9 cellular contexts compared by ENCODE assay signal in genomic region chr9:91089405-91090131, GRCh38.
DNase-seq lines count a peak whose midpoint lies in the region; ATAC-seq, FAIRE-seq and TF ChIP-seq lines count a peak whose summit lies in the region.
"Had no signal": no experiment of that assay in that cellular context is flagged by ENCODE, and none has a peak within 500 bp of the region (broad histone marks: within the 10 kb centered on the region; RNA-seq: fewer than 3 reads in every experiment).

No MANE protein-coding gene starts in this region.

- H3K27me3 ChIP-seq in K562 (ENCODE audit: control insufficient read depth in 2 of 2, insufficient read depth in 2 of 2, low read length in 2 of 2) = peaks cover 0 to 8% of the 10 kb centered on the region in 2 experiments; a peak in 1 of 5 replicates

- H3K4me2 ChIP-seq in K562 (ENCODE audit: insufficient read depth, low read length) = no peak overlapping the region

- peak; percentile 69; the same call in 2 of the 3 replicates for ATAC-seq in K562
- no peak for ATAC-seq in GM21390 (IDR thresholded peaks at IDR 0.05; ENCODE audit: unreplicated experiment)
- ATAC-seq in GM18520 (IDR thresholded peaks at IDR 0.05; ENCODE audit: unreplicated experiment) = no peak
- ATAC-seq in HG02623 (IDR thresholded peaks at IDR 0.05; ENCODE audit: unreplicated experiment) = no peak

- H3K9me3 ChIP-seq in K562 (replicated peaks; ENCODE audit: control insufficient read depth, insufficient read depth, low read depth, low read length) = no peaks in the 10 kb centered on the region; the same call in 1 of the 2 replicates

- TF ChIP-seq RAD21 in K562 (CRISPR knock-in tag; conservative IDR thresholded peaks at IDR 0.05 in 1 of 2, IDR thresholded peaks at IDR 0.05 in 1 of 2) = peak; percentile 72 to 75

- H3K27ac ChIP-seq in K562 (ENCODE audit: extremely low read depth, low read depth, low read length) = no peak overlapping the region
- H3K27ac ChIP-seq: C4-2B had no signal

- FAIRE-seq in K562 (lab: Jason Lieb, UNC) = peak; percentile 84

- H3K9me1 ChIP-seq in K562 (ENCODE audit: control insufficient read depth, insufficient read depth, low read length) = no peaks in the 10 kb centered on the region

- no peaks in the 10 kb centered on the region for H4K20me1 ChIP-seq in K562 (replicated peaks; ENCODE audit: control insufficient read depth, insufficient read depth, low read length)

- no TSS peak for BruUV-seq in K562 (replicated peaks; lab: Mats Ljungman, UMichigan)

- H3K4me1 ChIP-seq in K562 (replicated peaks in 1 of 2; ENCODE audit: control insufficient read depth in 2 of 2, insufficient read depth in 2 of 2, low read length in 2 of 2) = no peaks in the 10 kb centered on the region; a peak in 1 of 5 replicates

- TF ChIP-seq CTCF in K562 (IDR thresholded peaks at IDR 0.05 in 2 of 3, conservative IDR thresholded peaks at IDR 0.05 in 1 of 3; ENCODE audit: insufficient read depth in 2 of 3, low read depth in 1 of 3, low read length in 3 of 3) = peak; percentile 38 to 70 (median 40); a peak in 4 of 6 replicates

- POLR2A ChIA-PET in K562 (lab: Yijun Ruan, JAX) = interaction anchor here (0.7 kb wide), 1 partner anchor 9 kb away, joined by 3 read pairs; no protein-coding TSS in a partner anchor

- no peak overlapping the region; the same call in 1 of the 2 replicates for H2AFZ ChIP-seq in K562 (ENCODE audit: low read depth, low read length)

- 0% methylated on average over 6 of the region's 6 CpGs for WGBS in K562 (ENCODE audit: insufficient coverage, low coverage, missing lambda C conversion rate)

- no peaks in the 10 kb centered on the region for H3K36me3 ChIP-seq in K562 (ENCODE audit: control insufficient read depth, insufficient read depth, low read length)

- CTCF ChIA-PET in K562 (lab: Yijun Ruan, JAX; ENCODE audit: low intra/inter-chr PET ratio) = no interaction called here

- no peak overlapping the region for H3K9ac ChIP-seq in K562 (ENCODE audit: insufficient read depth in 1 of 2, low read depth in 2 of 2, low read length in 2 of 2)

- no peaks in the 10 kb centered on the region for H3K79me2 ChIP-seq in K562 (ENCODE audit: control insufficient read depth, insufficient read depth, low read length)

- TF ChIP-seq EP300 in K562 (IDR thresholded peaks at IDR 0.05; ENCODE audit: low read length) = no peak

- TF ChIP-seq POLR2A in K562 (conservative IDR thresholded peaks at IDR 0.05) = no peak

- H3K4me3 ChIP-seq in K562 = no peak overlapping the region

- in situ Hi-C loops in K562 (cut with MboI) = no loop called here

- peak; percentile 42 for DNase-seq in NCI-H1092 treated with DMSO at 0.1 percent for 48 hours (lab: John Stamatoyannopoulos, UW)
- no peak for DNase-seq in NCI-H1092 (lab: John Stamatoyannopoulos, UW)
- peak; percentile 65 for DNase-seq in MV-4-11 (lab: John Stamatoyannopoulos, UW)
- peak in 2 of 4 experiments; percentile 13 to 35 for DNase-seq in K562 (ENCODE audit: extremely low read depth in 1 of 4, low spot score in 3 of 4)
- peak; percentile 68 for DNase-seq in left kidney (ENCODE audit: low read depth, low spot score)

- intact Hi-C loops in K562 (cut with micrococcal nuclease) = loop anchor here (1.0 kb wide), 2 partner anchors 164 to 337 kb away; no protein-coding TSS in a partner anchor

TF ChIP-seq in K562, 482 proteins besides CTCF, POLR2A, EP300 and RAD21:
- TF ChIP-seq, protein P1, sequence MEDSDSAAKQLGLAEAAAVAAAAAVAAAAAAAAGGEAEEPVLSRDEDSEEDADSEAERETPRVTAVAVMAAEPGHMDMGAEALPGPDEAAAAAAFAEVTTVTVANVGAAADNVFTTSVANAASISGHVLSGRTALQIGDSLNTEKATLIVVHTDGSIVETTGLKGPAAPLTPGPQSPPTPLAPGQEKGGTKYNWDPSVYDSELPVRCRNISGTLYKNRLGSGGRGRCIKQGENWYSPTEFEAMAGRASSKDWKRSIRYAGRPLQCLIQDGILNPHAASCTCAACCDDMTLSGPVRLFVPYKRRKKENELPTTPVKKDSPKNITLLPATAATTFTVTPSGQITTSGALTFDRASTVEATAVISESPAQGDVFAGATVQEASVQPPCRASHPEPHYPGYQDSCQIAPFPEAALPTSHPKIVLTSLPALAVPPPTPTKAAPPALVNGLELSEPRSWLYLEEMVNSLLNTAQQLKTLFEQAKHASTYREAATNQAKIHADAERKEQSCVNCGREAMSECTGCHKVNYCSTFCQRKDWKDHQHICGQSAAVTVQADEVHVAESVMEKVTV (CRISPR knock-in tag; IDR thresholded peaks at IDR 0.05) = peak; percentile 56
- TF ChIP-seq ZNF76 (CRISPR knock-in tag; IDR thresholded peaks at IDR 0.05; ENCODE audit: borderline replicate concordance) (no peak), CAMTA2 (CRISPR knock-in tag; conservative IDR thresholded peaks at IDR 0.05) (no peak), HCFC1 (IDR thresholded peaks at IDR 0.05; ENCODE audit: low read depth, low read length) (no peak)
- TF ChIP-seq, protein P2, sequence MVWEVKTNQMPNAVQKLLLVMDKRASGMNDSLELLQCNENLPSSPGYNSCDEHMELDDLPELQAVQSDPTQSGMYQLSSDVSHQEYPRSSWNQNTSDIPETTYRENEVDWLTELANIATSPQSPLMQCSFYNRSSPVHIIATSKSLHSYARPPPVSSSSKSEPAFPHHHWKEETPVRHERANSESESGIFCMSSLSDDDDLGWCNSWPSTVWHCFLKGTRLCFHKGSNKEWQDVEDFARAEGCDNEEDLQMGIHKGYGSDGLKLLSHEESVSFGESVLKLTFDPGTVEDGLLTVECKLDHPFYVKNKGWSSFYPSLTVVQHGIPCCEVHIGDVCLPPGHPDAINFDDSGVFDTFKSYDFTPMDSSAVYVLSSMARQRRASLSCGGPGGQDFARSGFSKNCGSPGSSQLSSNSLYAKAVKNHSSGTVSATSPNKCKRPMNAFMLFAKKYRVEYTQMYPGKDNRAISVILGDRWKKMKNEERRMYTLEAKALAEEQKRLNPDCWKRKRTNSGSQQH (CRISPR knock-in tag; IDR thresholded peaks at IDR 0.05) = no peak
